Comparison of ENCODE assay signal across 9 cellular contexts in genomic region chr7:17769918-17770317, GRCh38.
A peak's percentile ranks its signal among the peaks of the same experiment; 100 is the strongest.
DNase-seq lines count a peak whose midpoint lies in the region; ATAC-seq and TF ChIP-seq lines count a peak whose summit lies in the region.
"Had no signal": no experiment of that assay in that cellular context is flagged by ENCODE, and none has a peak within 500 bp of the region (broad histone marks: within the 10 kb centered on the region; RNA-seq: fewer than 3 reads in every experiment).

No MANE protein-coding gene starts in this region.

- peaks cover 13% of the 10 kb centered on the region for H3K4me1 Mint-ChIP-seq in memory B cell

- TF ChIP-seq CTCF in AG10803 (conservative IDR thresholded peaks at IDR 0.05; ENCODE audit: low read length) = peak; percentile 90
- peak; percentile 25 to 86 (median 69) for TF ChIP-seq CTCF in dorsolateral prefrontal cortex (IDR thresholded peaks at IDR 0.05 in 54 of 56, conservative IDR thresholded peaks at IDR 0.05 in 2 of 56; ENCODE audit: low read depth in 1 of 56, partially characterized antibody in 56 of 56)

- intact Hi-C loops in dorsolateral prefrontal cortex (cut with DNase I) = loop anchor here in 1 of 2 donors (10.0 kb wide), 1 partner anchor 555 kb away; no protein-coding TSS in a partner anchor

- H3K27ac Mint-ChIP-seq in memory B cell = no peak overlapping the region
- H3K27ac Mint-ChIP-seq: stimulated activated naive CD8-positive, alpha-beta T cell treated with anti-CD3 and anti-CD28 coated beads, Interleukin-15, Interleukin-2, amounts not matched to agents 100 ng/mL and 50 ng/mL, for 24 hours had no signal

- peak; percentile 70 for DNase-seq in AG10803 (ENCODE audit: low read depth)
- DNase-seq in NCI-H226 = peak; percentile 57
- DNase-seq in activated CD4-positive, CD25-positive, alpha-beta regulatory T cell treated with anti-CD3 and anti-CD28 coated beads, Interleukin-2, amount 50 U/mL, for 16 hours (ENCODE audit: low read depth, low spot score) = peak; percentile 17
- DNase-seq in dorsolateral prefrontal cortex = peak in 6 of 10 donors; percentile 13 to 71 (median 50)
- peak in 1 of 2 donors; percentile 30 for DNase-seq in memory B cell (ENCODE audit: low spot score in 2 of 2)
- DNase-seq in stimulated activated naive CD4-positive, alpha-beta T cell treated with Interleukin-2 at 50 U/mL for 16 hours (lab: John Stamatoyannopoulos, UW) = peak; percentile 19

- H3K4me3 ChIP-seq in AG10803 (ENCODE audit: low read length) = no peak overlapping the region
- peak overlapping the region in 1 of 59 donors; percentile 28 for H3K4me3 ChIP-seq in dorsolateral prefrontal cortex

- H3K36me3 Mint-ChIP-seq in memory B cell = peaks cover 9% of the 10 kb centered on the region

- peak; percentile 75 for ATAC-seq in GM18517 (IDR thresholded peaks at IDR 0.05; ENCODE audit: unreplicated experiment)
- ATAC-seq in HG03159 (IDR thresholded peaks at IDR 0.05; ENCODE audit: unreplicated experiment) = peak; percentile 74
- peak; percentile 65 for ATAC-seq in memory B cell (ENCODE audit: low read depth)

- no peak overlapping the region for H3K4me3 Mint-ChIP-seq in memory B cell
- H3K4me3 Mint-ChIP-seq: stimulated activated naive CD8-positive, alpha-beta T cell treated with anti-CD3 and anti-CD28 coated beads, Interleukin-15, Interleukin-2, amounts not matched to agents 100 ng/mL and 50 ng/mL, for 24 hours had no signal

- peaks cover 7% of the 10 kb centered on the region for H3K9me3 Mint-ChIP-seq in memory B cell
- H3K9me3 Mint-ChIP-seq: stimulated activated naive CD8-positive, alpha-beta T cell treated with anti-CD3 and anti-CD28 coated beads, Interleukin-15, Interleukin-2, amounts not matched to agents 100 ng/mL and 50 ng/mL, for 24 hours had no signal

- H3K27ac ChIP-seq in dorsolateral prefrontal cortex = no peak overlapping the region

- H3K27me3 ChIP-seq in dorsolateral prefrontal cortex = no peaks in the 10 kb centered on the region

- no peaks in the 10 kb centered on the region for H3K27me3 Mint-ChIP-seq in memory B cell
- H3K27me3 Mint-ChIP-seq: stimulated activated naive CD8-positive, alpha-beta T cell treated with anti-CD3 and anti-CD28 coated beads, Interleukin-15, Interleukin-2, amounts not matched to agents 100 ng/mL and 50 ng/mL, for 24 hours had no signal
